Comparison of ENCODE assay signal across 8 cellular contexts in the genomic region with DNA sequence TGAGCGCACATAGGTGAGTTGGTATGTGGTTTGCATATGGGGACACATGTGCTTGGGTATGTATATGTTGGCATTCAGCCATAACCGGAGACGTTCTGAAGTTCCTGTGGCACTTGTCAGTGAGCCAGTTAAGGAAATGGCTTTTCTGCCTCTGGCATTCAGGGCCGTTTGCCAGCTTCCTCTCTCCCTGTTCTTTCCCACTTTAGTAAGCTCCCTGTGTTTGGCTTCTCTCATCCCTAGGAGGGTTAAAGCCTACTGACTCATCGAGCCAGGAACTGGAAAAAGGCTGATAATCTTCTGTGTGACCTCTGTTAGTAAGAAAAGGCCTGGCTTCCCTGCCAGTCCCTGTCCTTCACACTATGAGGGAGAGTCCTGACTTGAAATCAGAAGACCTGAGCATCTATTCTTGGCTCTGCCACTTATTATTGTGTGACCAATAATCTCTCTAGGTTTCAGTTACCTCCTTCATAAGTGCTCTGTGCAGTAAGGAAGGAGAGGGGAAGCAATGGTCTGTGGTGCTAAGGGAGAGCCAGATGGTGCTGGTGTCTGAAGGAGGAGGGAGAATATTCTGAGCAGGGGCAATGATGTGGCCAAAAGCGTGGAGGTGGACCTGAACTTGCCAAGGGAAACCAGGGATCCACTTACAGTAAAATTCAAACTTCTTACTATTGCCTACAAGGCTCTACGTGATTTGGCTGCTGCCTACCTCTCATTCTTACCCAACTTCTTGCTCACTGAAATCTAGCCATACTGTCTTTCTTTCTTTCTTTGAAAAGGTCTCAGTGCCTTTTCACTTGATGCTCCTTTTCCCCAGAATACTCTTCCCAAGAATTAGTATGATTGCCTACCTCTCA. TPM values are rescaled to one million over a fixed set of nuclear protein-coding genes. Genes with fewer than 3 reads are reported as not detected.
DNase-seq lines count a peak whose midpoint lies in the region; ATAC-seq and TF ChIP-seq lines count a peak whose summit lies in the region.
"Had no signal": no experiment of that assay in that cellular context is flagged by ENCODE, and none has a peak within 500 bp of the region (broad histone marks: within the 10 kb centered on the region; RNA-seq: fewer than 3 reads in every experiment).

No MANE protein-coding gene starts in this region.

- H3K36me3 Mint-ChIP-seq in activated T-cell treated with anti-CD3 and anti-CD28 coated beads, Interleukin-2, amount 50 U/mL, for 72 hours (ENCODE audit: insufficient read depth in 2 of 2) = no peaks in the 10 kb centered on the region

- H3K27me3 ChIP-seq in HCT116 (ENCODE audit: insufficient read depth, low read length) = no peaks in the 10 kb centered on the region

- intact Hi-C loops in HCT116 (cut with micrococcal nuclease) = no loop called here

- TF ChIP-seq CTCF in HCT116 (IDR thresholded peaks at IDR 0.05 in 2 of 3, conservative IDR thresholded peaks at IDR 0.05 in 1 of 3; ENCODE audit: borderline replicate concordance in 1 of 3, insufficient read depth in 1 of 3, low read depth in 2 of 3, low read length in 2 of 3) = no peak

- peak overlapping the region; percentile 84 for H3K27ac ChIP-seq in HCT116 (ENCODE audit: low read depth, low read length)
- H3K27ac ChIP-seq in epithelial cell of prostate = peak overlapping the region; percentile 53

- TF ChIP-seq POLR2A in HCT116 (IDR thresholded peaks at IDR 0.05; ENCODE audit: borderline replicate concordance, extremely low read depth, insufficient read depth, insufficient read length) = no peak

- no peaks in the 10 kb centered on the region for H4K20me1 ChIP-seq in HCT116 (ENCODE audit: insufficient read depth)

- peaks cover 27 to 30% of the 10 kb centered on the region in 2 experiments for H3K4me1 ChIP-seq in HCT116 (ENCODE audit: control insufficient read depth in 1 of 2, insufficient read depth in 2 of 2, low read length in 2 of 2)

- H2AFZ ChIP-seq in HCT116 (ENCODE audit: low read depth, low read length, poor library complexity, severe bottlenecking) = no peak overlapping the region

- H3K79me2 ChIP-seq in HCT116 (ENCODE audit: insufficient read depth, low read length) = no peaks in the 10 kb centered on the region

- peak overlapping the region in 1 of 2 experiments; percentile 2; a peak in 1 of 4 replicates for H3K4me3 ChIP-seq in HCT116 (replicated peaks in 1 of 2; ENCODE audit: low read depth in 1 of 2, low read length in 2 of 2)

- peak; percentile 90 for DNase-seq in HCT116 (ENCODE audit: low read depth, low spot score)
- DNase-seq in RKO (ENCODE audit: low spot score) = peak; percentile 80
- DNase-seq in epithelial cell of prostate (ENCODE audit: low read depth, low spot score) = peak; percentile 50
- DNase-seq in myocyte (ENCODE audit: low read depth) = peak; percentile 91
- DNase-seq in activated T-cell treated with anti-CD3 and anti-CD28 coated beads, Interleukin-2, amount 50 U/mL, for 72 hours = no peak
- no peak for DNase-seq in stimulated activated CD4-positive, alpha-beta T cell treated with anti-CD3 and anti-CD28 coated beads, Interleukin-4, amount 100 ng/mL, for 1 hour

- ATAC-seq in HCT116 = peak; percentile 93
- no peak for ATAC-seq in activated T-cell treated with anti-CD3 and anti-CD28 coated beads, Interleukin-2, amount 50 U/mL, for 72 hours (replicated peaks in 1 of 2)
- no peak for ATAC-seq in GM18870 (IDR thresholded peaks at IDR 0.05; ENCODE audit: unreplicated experiment)

- peak; percentile 34 for TF ChIP-seq RAD21 in HCT116 (IDR thresholded peaks at IDR 0.05; ENCODE audit: low read depth)

- H3K27me3 Mint-ChIP-seq in activated T-cell treated with anti-CD3 and anti-CD28 coated beads, Interleukin-2, amount 50 U/mL, for 72 hours (ENCODE audit: low read depth) = no peaks in the 10 kb centered on the region
- H3K27me3 Mint-ChIP-seq: T-cell had no signal

- BruUV-seq in HCT116 (replicated peaks; lab: Mats Ljungman, UMichigan) = no TSS peak

- no peaks in the 10 kb centered on the region for H3K9me2 ChIP-seq in HCT116 (ENCODE audit: insufficient read depth)

- CTCF ChIA-PET in HCT116 (lab: Charles Lee) = interaction anchor here (0.6 kb wide), 1 partner anchor 31 kb away, joined by 4 read pairs; no protein-coding TSS in a partner anchor

- H3K4me3 Mint-ChIP-seq in activated T-cell treated with anti-CD3 and anti-CD28 coated beads, Interleukin-2, amount 50 U/mL, for 72 hours = no peak overlapping the region
- H3K4me3 Mint-ChIP-seq: T-cell had no signal

- no peak overlapping the region for H3K27ac Mint-ChIP-seq in activated T-cell treated with anti-CD3 and anti-CD28 coated beads, Interleukin-2, amount 50 U/mL, for 72 hours

- H3K4me2 ChIP-seq in HCT116 (ENCODE audit: low read length) = peak overlapping the region; percentile 65

- peak overlapping the region; percentile 38 for H3K9ac ChIP-seq in HCT116 (ENCODE audit: low read length)

- H3K9me3 ChIP-seq in HCT116 (ENCODE audit: control insufficient read depth in 1 of 2, insufficient read depth in 1 of 2, low read depth in 1 of 2, low read length in 2 of 2) = no peaks in the 10 kb centered on the region

- no peaks in the 10 kb centered on the region for H3K36me3 ChIP-seq in HCT116 (ENCODE audit: control insufficient read depth in 1 of 2, insufficient read depth in 2 of 2, low read length in 2 of 2)

- H3K4me1 Mint-ChIP-seq in activated T-cell treated with anti-CD3 and anti-CD28 coated beads, Interleukin-2, amount 50 U/mL, for 72 hours (ENCODE audit: low read depth) = peaks cover 21% of the 10 kb centered on the region

- RAD21 ChIA-PET in HCT116 (lab: Charles Lee; ENCODE audit: low non-redundant PET in 1 of 2, low total read pairs in 2 of 2, uncharacterized antibody in 2 of 2, unreplicated experiment in 2 of 2) = interaction anchor here in 1 of 2 experiments (0.6 kb wide), 1 partner anchor 9 kb away, joined by 5 read pairs; no protein-coding TSS in a partner anchor

- no peaks in the 10 kb centered on the region for H3K9me3 Mint-ChIP-seq in activated T-cell treated with anti-CD3 and anti-CD28 coated beads, Interleukin-2, amount 50 U/mL, for 72 hours
- H3K9me3 Mint-ChIP-seq: T-cell had no signal

- POLR2A ChIA-PET in HCT116 (lab: Charles Lee) = no interaction called here

TF ChIP-seq in HCT116, 20 proteins besides CTCF, POLR2A, EP300 and RAD21 (continues in another document):
- TF ChIP-seq, protein P1, sequence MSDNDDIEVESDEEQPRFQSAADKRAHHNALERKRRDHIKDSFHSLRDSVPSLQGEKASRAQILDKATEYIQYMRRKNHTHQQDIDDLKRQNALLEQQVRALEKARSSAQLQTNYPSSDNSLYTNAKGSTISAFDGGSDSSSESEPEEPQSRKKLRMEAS (IDR thresholded peaks at IDR 0.05) = peak; percentile 45; the same call in 1 of the 2 replicates
- TF ChIP-seq EZH2phosphoT487 (IDR thresholded peaks at IDR 0.05; ENCODE audit: borderline replicate concordance) (no peak), ZNF274 (IDR thresholded peaks at IDR 0.05; ENCODE audit: low read depth, low read length) (no peak), JUND (IDR thresholded peaks at IDR 0.05) (peak; percentile 83)
- TF ChIP-seq, protein P2, sequence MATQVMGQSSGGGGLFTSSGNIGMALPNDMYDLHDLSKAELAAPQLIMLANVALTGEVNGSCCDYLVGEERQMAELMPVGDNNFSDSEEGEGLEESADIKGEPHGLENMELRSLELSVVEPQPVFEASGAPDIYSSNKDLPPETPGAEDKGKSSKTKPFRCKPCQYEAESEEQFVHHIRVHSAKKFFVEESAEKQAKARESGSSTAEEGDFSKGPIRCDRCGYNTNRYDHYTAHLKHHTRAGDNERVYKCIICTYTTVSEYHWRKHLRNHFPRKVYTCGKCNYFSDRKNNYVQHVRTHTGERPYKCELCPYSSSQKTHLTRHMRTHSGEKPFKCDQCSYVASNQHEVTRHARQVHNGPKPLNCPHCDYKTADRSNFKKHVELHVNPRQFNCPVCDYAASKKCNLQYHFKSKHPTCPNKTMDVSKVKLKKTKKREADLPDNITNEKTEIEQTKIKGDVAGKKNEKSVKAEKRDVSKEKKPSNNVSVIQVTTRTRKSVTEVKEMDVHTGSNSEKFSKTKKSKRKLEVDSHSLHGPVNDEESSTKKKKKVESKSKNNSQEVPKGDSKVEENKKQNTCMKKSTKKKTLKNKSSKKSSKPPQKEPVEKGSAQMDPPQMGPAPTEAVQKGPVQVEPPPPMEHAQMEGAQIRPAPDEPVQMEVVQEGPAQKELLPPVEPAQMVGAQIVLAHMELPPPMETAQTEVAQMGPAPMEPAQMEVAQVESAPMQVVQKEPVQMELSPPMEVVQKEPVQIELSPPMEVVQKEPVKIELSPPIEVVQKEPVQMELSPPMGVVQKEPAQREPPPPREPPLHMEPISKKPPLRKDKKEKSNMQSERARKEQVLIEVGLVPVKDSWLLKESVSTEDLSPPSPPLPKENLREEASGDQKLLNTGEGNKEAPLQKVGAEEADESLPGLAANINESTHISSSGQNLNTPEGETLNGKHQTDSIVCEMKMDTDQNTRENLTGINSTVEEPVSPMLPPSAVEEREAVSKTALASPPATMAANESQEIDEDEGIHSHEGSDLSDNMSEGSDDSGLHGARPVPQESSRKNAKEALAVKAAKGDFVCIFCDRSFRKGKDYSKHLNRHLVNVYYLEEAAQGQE (IDR thresholded peaks at IDR 0.05; ENCODE audit: low read depth) = no peak

RNA-seq across cellular contexts. Expression of a gene that starts 31.4 kb away (rescaled TPM):
- total RNA-seq in HCT116 (2021; ENCODE audit: unreplicated experiment) (71.7 TPM), myocyte (40.4 and 43.6 TPM in 2 replicates)
- 68.9 and 78.2 TPM in 2 replicates for polyA plus RNA-seq in HCT116 (2012)
- polyA plus RNA-seq in myocyte (2012) = 20.1 TPM
- 10 to 100 TPM; 61.1 to 78.2 TPM for total RNA-seq in activated T-cell treated with anti-CD3 and anti-CD28 coated beads, Interleukin-2, amount 50 U/mL, for 72 hours

RNA-seq across cellular contexts. Expression of a gene that starts 35.2 kb away (rescaled TPM):
- total RNA-seq in HCT116 (2021; ENCODE audit: unreplicated experiment) (9.4 TPM), myocyte (3.1 and 4.0 TPM in 2 replicates)
- 7.8 and 8.7 TPM in 2 replicates for polyA plus RNA-seq in HCT116 (2012)
- 10.2 TPM for polyA plus RNA-seq in myocyte (2012)
- total RNA-seq in activated T-cell treated with anti-CD3 and anti-CD28 coated beads, Interleukin-2, amount 50 U/mL, for 72 hours = 10 to 100 TPM; 20.8 to 23.1 TPM

RNA-seq across cellular contexts. Expression of a gene that starts 47.8 kb away (rescaled TPM):
- total RNA-seq in HCT116 (2021; ENCODE audit: unreplicated experiment) (83.6 TPM), myocyte (79.3 and 83.7 TPM in 2 replicates)
- 118 and 123 TPM in 2 replicates for polyA plus RNA-seq in HCT116 (2012)
- polyA plus RNA-seq in myocyte (2012) = 60.8 TPM
- total RNA-seq in activated T-cell treated with anti-CD3 and anti-CD28 coated beads, Interleukin-2, amount 50 U/mL, for 72 hours = 10 to 100 TPM; 60.6 to 66.0 TPM

RNA-seq across cellular contexts. Expression of a gene that starts 47.8 kb away (rescaled TPM):
- total RNA-seq in HCT116 (2021; ENCODE audit: unreplicated experiment) (0.74 TPM), myocyte (32.7 and 83.0 TPM in 2 replicates)
- 0.47 and 0.90 TPM in 2 replicates for polyA plus RNA-seq in HCT116 (2012)
- 14.8 TPM for polyA plus RNA-seq in myocyte (2012)
- 1 to 10 TPM in 1 of 2 donors, under 1 TPM in 1; 0.46 to 1.2 TPM for total RNA-seq in activated T-cell treated with anti-CD3 and anti-CD28 coated beads, Interleukin-2, amount 50 U/mL, for 72 hours

Comparison
In these comparisons a context has a peak if more than half of its experiments do, and no peak if none do; other contexts are left out.
1. DNase-seq: peak in HCT116 (single experiment), RKO (single experiment), epithelial cell of prostate (single experiment) and myocyte (single experiment); none in activated T-cell treated with anti-CD3 and anti-CD28 coated beads, Interleukin-2, amount 50 U/mL, for 72 hours (0 of 2) and stimulated activated CD4-positive, alpha-beta T cell treated with anti-CD3 and anti-CD28 coated beads, Interleukin-4, amount 100 ng/mL, for 1 hour (single experiment).